Comparison of ENCODE assay signal across 21 cellular contexts in genomic region chr19:42134671-42135070, GRCh38. TPM values are rescaled to one million over a fixed set of nuclear protein-coding genes. Genes with fewer than 3 reads are reported as not detected.
"Had no signal": no experiment of that assay in that cellular context is flagged by ENCODE, and none has a peak within 500 bp of the region (broad histone marks: within the 10 kb centered on the region; RNA-seq: fewer than 3 reads in every experiment).

No MANE protein-coding gene starts in this region.

- H3K27me3 ChIP-seq: body of pancreas, vagina had no signal

- H3K9me3 Mint-ChIP-seq: activated T-cell treated with anti-CD3 and anti-CD28 coated beads, Interleukin-2, amount 50 U/mL, for 24 hours; activated T-helper 17 cell treated with anti-CD3 and anti-CD28 coated beads, Interleukin-2, amount 50 U/mL, for 72 hours; naive thymus-derived CD8-positive, alpha-beta T cell; neural progenitor cell; type B pancreatic cell had no signal

- DNase-seq: activated CD4-positive, alpha-beta T cell treated with anti-CD3 and anti-CD28 coated beads for 36 hours; activated CD4-positive, alpha-beta T cell treated with anti-CD3 and anti-CD28 coated beads, Interleukin-2, amount 50 U/mL, for 4 hours; activated CD8-positive, alpha-beta memory T cell treated with anti-CD3 and anti-CD28 coated beads for 24 hours; activated CD8-positive, alpha-beta memory T cell treated with anti-CD3 and anti-CD28 coated beads, Interleukin-2, amount 50 U/mL, for 4 hours; activated T-cell treated with anti-CD3 and anti-CD28 coated beads, Interleukin-2, amount 50 U/mL, for 24 hours; anterior cingulate cortex; body of pancreas; erythroblast; foreskin fibroblast; kidney; lower lobe of right lung; naive thymus-derived CD8-positive, alpha-beta T cell; stimulated activated CD4-positive, alpha-beta T cell treated with anti-CD3 and anti-CD28 coated beads, Interleukin-2, amount 100 ng/mL, for 48 hours; stimulated activated naive CD4-positive, alpha-beta T cell treated with Interleukin-2 at 50 U/mL for 16 hours; T-helper 9 cell had no signal

- H3K4me3 Mint-ChIP-seq: activated CD4-positive, alpha-beta T cell treated with anti-CD3 and anti-CD28 coated beads for 36 hours; activated T-cell treated with anti-CD3 and anti-CD28 coated beads, Interleukin-2, amount 50 U/mL, for 24 hours; neural progenitor cell; type B pancreatic cell had no signal

- ATAC-seq: activated CD4-positive, alpha-beta T cell treated with anti-CD3 and anti-CD28 coated beads for 36 hours; activated T-helper 17 cell treated with anti-CD3 and anti-CD28 coated beads, Interleukin-2, amount 50 U/mL, for 72 hours; body of pancreas; lower lobe of right lung; naive thymus-derived CD8-positive, alpha-beta T cell had no signal

- H3K27ac Mint-ChIP-seq: activated CD4-positive, alpha-beta T cell treated with anti-CD3 and anti-CD28 coated beads for 36 hours; activated T-cell treated with anti-CD3 and anti-CD28 coated beads, Interleukin-2, amount 50 U/mL, for 24 hours; activated T-helper 17 cell treated with anti-CD3 and anti-CD28 coated beads, Interleukin-2, amount 50 U/mL, for 72 hours; neural progenitor cell; type B pancreatic cell had no signal

- H3K27me3 Mint-ChIP-seq: activated CD4-positive, alpha-beta T cell treated with anti-CD3 and anti-CD28 coated beads for 36 hours; activated T-cell treated with anti-CD3 and anti-CD28 coated beads, Interleukin-2, amount 50 U/mL, for 24 hours; activated T-helper 17 cell treated with anti-CD3 and anti-CD28 coated beads, Interleukin-2, amount 50 U/mL, for 72 hours; naive thymus-derived CD8-positive, alpha-beta T cell had no signal

- H3K36me3 ChIP-seq: cardiac muscle cell, lower lobe of right lung, neural progenitor cell, thoracic aorta, vagina had no signal

- H3K36me3 Mint-ChIP-seq: neural progenitor cell, type B pancreatic cell had no signal

- H3K9ac ChIP-seq: neural progenitor cell had no signal

- H3K4me3 ChIP-seq: body of pancreas, cardiac muscle cell, lower lobe of right lung, neural progenitor cell, thoracic aorta, vagina had no signal

- H3K4me2 ChIP-seq: neural progenitor cell had no signal

- H3K9me3 ChIP-seq: body of pancreas, lower lobe of right lung, thoracic aorta, vagina had no signal

- H3K27ac ChIP-seq: body of pancreas, cardiac muscle cell, lower lobe of right lung, neural progenitor cell, thoracic aorta, vagina had no signal

- H2AFZ ChIP-seq: neural progenitor cell had no signal

RNA-seq across cellular contexts. Expression of gene POU2F2, which starts 2.4 kb away (rescaled TPM):
- total RNA-seq: cardiac muscle cell had no signal
